Comparison of ENCODE assay signal across 18 cellular contexts in the genomic region with DNA sequence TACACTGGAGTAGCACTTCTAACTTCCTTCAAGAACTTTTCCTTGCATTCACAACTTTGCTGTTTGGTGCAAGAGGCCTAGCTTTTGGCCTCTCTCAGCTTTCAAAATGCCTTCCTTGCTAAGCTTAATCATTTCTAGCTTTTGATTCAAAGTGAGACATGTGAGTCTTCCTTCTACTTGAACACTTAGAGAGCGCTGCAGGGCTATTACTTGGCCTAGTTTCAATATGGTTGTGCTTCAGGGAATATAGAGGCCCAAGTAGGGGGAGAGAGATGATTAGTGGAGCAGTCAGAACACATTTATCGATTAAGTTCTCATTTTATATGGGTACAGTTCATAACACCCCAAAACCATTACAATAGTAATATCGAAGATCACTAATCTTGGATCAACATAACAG. TPM values are rescaled to one million over a fixed set of nuclear protein-coding genes. Genes with fewer than 3 reads are reported as not detected.
DNase-seq lines count a peak whose midpoint lies in the region; ATAC-seq and FAIRE-seq lines count a peak whose summit lies in the region.
"Had no signal": no experiment of that assay in that cellular context is flagged by ENCODE, and none has a peak within 500 bp of the region (broad histone marks: within the 10 kb centered on the region; RNA-seq: fewer than 3 reads in every experiment).

No MANE protein-coding gene starts in this region.

- H3K4me3 Mint-ChIP-seq in activated CD4-positive, alpha-beta T cell treated with anti-CD3 and anti-CD28 coated beads, Interleukin-2, amount 10 ng/mL, durations not matched to agents 24 days and 14 days: no peak overlapping the region
- H3K4me3 Mint-ChIP-seq in activated T-helper 17 cell treated with anti-CD3 and anti-CD28 coated beads, Interleukin-2, amount 50 U/mL, for 72 hours: peak overlapping the region; percentile 65
- H3K4me3 Mint-ChIP-seq: H9 had no signal

- peaks cover 52% of the 10 kb centered on the region for H3K36me3 Mint-ChIP-seq in activated CD4-positive, alpha-beta T cell treated with anti-CD3 and anti-CD28 coated beads, Interleukin-2, amount 10 ng/mL, durations not matched to agents 24 days and 14 days (ENCODE audit: low read depth)
- H3K36me3 Mint-ChIP-seq in activated T-helper 17 cell treated with anti-CD3 and anti-CD28 coated beads, Interleukin-2, amount 50 U/mL, for 72 hours (ENCODE audit: low read depth): peaks cover 89% of the 10 kb centered on the region

- peak; percentile 52 for ATAC-seq in GM18909 (IDR thresholded peaks at IDR 0.05; ENCODE audit: poor library complexity, unreplicated experiment)
- peak; percentile 90 for ATAC-seq in HG02870 (IDR thresholded peaks at IDR 0.05; ENCODE audit: unreplicated experiment)
- ATAC-seq in activated T-helper 17 cell treated with anti-CD3 and anti-CD28 coated beads, Interleukin-2, amount 50 U/mL, for 72 hours (replicated peaks): peak; percentile 99
- ATAC-seq: HepG2, left lobe of liver, upper lobe of right lung had no signal

- no peaks in the 10 kb centered on the region for H3K9me3 Mint-ChIP-seq in activated CD4-positive, alpha-beta T cell treated with anti-CD3 and anti-CD28 coated beads, Interleukin-2, amount 10 ng/mL, durations not matched to agents 24 days and 14 days
- no peaks in the 10 kb centered on the region for H3K9me3 Mint-ChIP-seq in activated T-helper 17 cell treated with anti-CD3 and anti-CD28 coated beads, Interleukin-2, amount 50 U/mL, for 72 hours
- H3K9me3 Mint-ChIP-seq: H9 had no signal

- no peaks in the 10 kb centered on the region for H3K27me3 Mint-ChIP-seq in activated CD4-positive, alpha-beta T cell treated with anti-CD3 and anti-CD28 coated beads, Interleukin-2, amount 10 ng/mL, durations not matched to agents 24 days and 14 days
- H3K27me3 Mint-ChIP-seq in activated T-helper 17 cell treated with anti-CD3 and anti-CD28 coated beads, Interleukin-2, amount 50 U/mL, for 72 hours: no peaks in the 10 kb centered on the region

- peaks cover 7% of the 10 kb centered on the region for H3K4me1 Mint-ChIP-seq in activated CD4-positive, alpha-beta T cell treated with anti-CD3 and anti-CD28 coated beads, Interleukin-2, amount 10 ng/mL, durations not matched to agents 24 days and 14 days
- H3K4me1 Mint-ChIP-seq in activated T-helper 17 cell treated with anti-CD3 and anti-CD28 coated beads, Interleukin-2, amount 50 U/mL, for 72 hours: peaks cover 9% of the 10 kb centered on the region

- no peak for FAIRE-seq in HTR-8/SVneo (lab: Jason Lieb, UNC)
- FAIRE-seq: A204.1, HepG2 had no signal

- peak overlapping the region; percentile 30 for H3K27ac Mint-ChIP-seq in activated CD4-positive, alpha-beta T cell treated with anti-CD3 and anti-CD28 coated beads, Interleukin-2, amount 10 ng/mL, durations not matched to agents 24 days and 14 days
- peak overlapping the region; percentile 83 for H3K27ac Mint-ChIP-seq in activated T-helper 17 cell treated with anti-CD3 and anti-CD28 coated beads, Interleukin-2, amount 50 U/mL, for 72 hours
- H3K27ac Mint-ChIP-seq: H9 had no signal

- intact Hi-C loops in activated CD4-positive, alpha-beta T cell treated with anti-CD3 and anti-CD28 coated beads, Interleukin-2, amount 10 ng/mL, durations not matched to agents 24 days and 14 days (cut with micrococcal nuclease): no loop called here

- no peak for DNase-seq in activated CD4-positive, alpha-beta T cell treated with anti-CD3 and anti-CD28 coated beads, Interleukin-2, amount 10 ng/mL, durations not matched to agents 24 days and 14 days
- no peak for DNase-seq in activated CD4-positive, alpha-beta T cell treated with anti-CD3 and anti-CD28 coated beads, Interleukin-2, amount 50 U/mL, for 1 hour
- DNase-seq in HTR-8/SVneo (ENCODE audit: insufficient read length, low spot score) (no peak), activated gamma-delta T cell (lab: John Stamatoyannopoulos, UW) (no peak)
- no peak for DNase-seq in effector CD8-positive, alpha-beta T cell (lab: John Stamatoyannopoulos, UW)
- DNase-seq: activated gamma-delta T cell treated with Interleukin-2 at 50 U/mL for 16 hours; DND-41; effector memory CD4-positive, alpha-beta T cell; H9; NCI-H2107; NCI-H748 treated with DMSO at 0.1 percent for 48 hours; upper lobe of right lung had no signal

RNA-seq across cellular contexts. Expression of gene ANGEL2, which starts 12.4 kb away (rescaled TPM):
- 43.7 and 47.6 TPM in 2 replicates for total RNA-seq in activated CD4-positive, alpha-beta T cell treated with anti-CD3 and anti-CD28 coated beads, Interleukin-2, amount 10 ng/mL, durations not matched to agents 24 days and 14 days
- 10 to 100 TPM; 36.9 to 41.3 TPM for total RNA-seq in activated T-helper 17 cell treated with anti-CD3 and anti-CD28 coated beads, Interleukin-2, amount 50 U/mL, for 72 hours

RNA-seq across cellular contexts. Expression of gene RPS6KC1, which starts 47.8 kb away (rescaled TPM):
- 7.0 and 7.5 TPM in 2 replicates for total RNA-seq in activated CD4-positive, alpha-beta T cell treated with anti-CD3 and anti-CD28 coated beads, Interleukin-2, amount 10 ng/mL, durations not matched to agents 24 days and 14 days
- 1 to 10 TPM; 6.9 to 9.5 TPM for total RNA-seq in activated T-helper 17 cell treated with anti-CD3 and anti-CD28 coated beads, Interleukin-2, amount 50 U/mL, for 72 hours

RNA-seq across cellular contexts. Expression of gene VASH2, which starts 52.9 kb away (rescaled TPM):
- total RNA-seq in activated CD4-positive, alpha-beta T cell treated with anti-CD3 and anti-CD28 coated beads, Interleukin-2, amount 10 ng/mL, durations not matched to agents 24 days and 14 days: 0.54 and 0.84 TPM in 2 replicates
- total RNA-seq in activated T-helper 17 cell treated with anti-CD3 and anti-CD28 coated beads, Interleukin-2, amount 50 U/mL, for 72 hours: under 1 TPM in 1 of 2 donors, not detected in 1; 0.52 TPM
